11 cellular contexts compared by ENCODE assay signal in the genomic region with DNA sequence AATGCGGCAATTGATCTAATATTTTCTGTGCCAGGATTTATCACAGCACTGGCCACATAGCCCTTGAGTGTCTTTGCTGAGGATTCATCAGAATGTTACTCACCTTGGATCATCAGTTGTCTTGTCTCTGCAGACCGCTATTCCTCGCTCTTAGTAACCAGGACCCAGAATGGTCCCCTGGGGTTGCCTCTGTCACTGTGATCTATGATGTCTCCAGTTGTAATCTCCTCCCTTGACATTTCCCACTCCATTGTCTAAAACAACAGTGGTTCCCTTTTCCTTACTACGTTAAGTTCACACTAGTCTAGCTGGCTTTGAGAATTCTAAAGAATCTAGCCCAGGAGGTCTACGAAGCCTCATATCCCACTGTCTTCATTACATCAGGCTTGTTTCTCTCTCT.
A peak's percentile ranks its signal among the peaks of the same experiment; 100 is the strongest.
DNase-seq lines count a peak whose midpoint lies in the region; TF ChIP-seq lines count a peak whose summit lies in the region.
"Had no signal": no experiment of that assay in that cellular context is flagged by ENCODE, and none has a peak within 500 bp of the region (broad histone marks: within the 10 kb centered on the region; RNA-seq: fewer than 3 reads in every experiment).

No MANE protein-coding gene starts in this region.

- peaks cover 24% of the 10 kb centered on the region for H3K4me1 ChIP-seq in smooth muscle cell (ENCODE audit: low read depth)

- 52% methylated on average over 5 of the region's 5 CpGs for WGBS in smooth muscle cell (ENCODE audit: low lambda C conversion rate)

- peaks cover 48% of the 10 kb centered on the region for H3F3A ChIP-seq in smooth muscle cell (ENCODE audit: low read depth)

- no peaks in the 10 kb centered on the region for H3K9me3 Mint-ChIP-seq in activated T-helper 1 cell treated with anti-CD3 and anti-CD28 coated beads, Interleukin-12 subunit alpha, Interleukin-12 subunit beta, Interleukin-2, Interleukin-4 antibody, amounts not matched to agents 30 ng/mL and 10 ng/mL and 1 ng/mL, durations not matched to agents 14 hours and 24 hours and 36 hours
- H3K9me3 Mint-ChIP-seq in immature natural killer cell: no peaks in the 10 kb centered on the region

- no peak for TF ChIP-seq CTCF in smooth muscle cell (IDR thresholded peaks at IDR 0.05; ENCODE audit: borderline replicate concordance, insufficient read depth, poor library complexity, severe bottlenecking)

- H4K20me1 ChIP-seq in smooth muscle cell (ENCODE audit: low read depth): no peaks in the 10 kb centered on the region

- H3K4me1 Mint-ChIP-seq in activated T-helper 1 cell treated with anti-CD3 and anti-CD28 coated beads, Interleukin-12 subunit alpha, Interleukin-12 subunit beta, Interleukin-2, Interleukin-4 antibody, amounts not matched to agents 30 ng/mL and 10 ng/mL and 1 ng/mL, durations not matched to agents 14 hours and 24 hours and 36 hours (ENCODE audit: low read depth): peaks cover 51% of the 10 kb centered on the region
- peaks cover 21 to 27% of the 10 kb centered on the region in 2 donors for H3K4me1 Mint-ChIP-seq in immature natural killer cell

- H3K79me2 ChIP-seq in smooth muscle cell (ENCODE audit: low read depth): no peaks in the 10 kb centered on the region

- no peaks in the 10 kb centered on the region for H3K27me3 ChIP-seq in smooth muscle cell (ENCODE audit: low read depth)

- peak overlapping the region; percentile 100 for H3K27ac ChIP-seq in smooth muscle cell (ENCODE audit: low read depth)
- H3K27ac ChIP-seq: 22Rv1 had no signal

- intact Hi-C loops in activated T-helper 1 cell treated with anti-CD3 and anti-CD28 coated beads, Interleukin-12 subunit alpha, Interleukin-12 subunit beta, Interleukin-2, Interleukin-4 antibody, amounts not matched to agents 30 ng/mL and 10 ng/mL and 1 ng/mL, durations not matched to agents 14 hours and 24 hours and 36 hours (cut with micrococcal nuclease): loop anchor here (1.0 to 5.0 kb wide), 6 partner anchors 59 to 509 kb away; a partner anchor contains a TSS

- no peak overlapping the region for H3K4me3 Mint-ChIP-seq in activated T-helper 1 cell treated with anti-CD3 and anti-CD28 coated beads, Interleukin-12 subunit alpha, Interleukin-12 subunit beta, Interleukin-2, Interleukin-4 antibody, amounts not matched to agents 30 ng/mL and 10 ng/mL and 1 ng/mL, durations not matched to agents 14 hours and 24 hours and 36 hours
- H3K4me3 Mint-ChIP-seq in immature natural killer cell: peak overlapping the region in 2 of 5 donors; percentile 1 to 8

- H3K4me2 ChIP-seq in smooth muscle cell: peak overlapping the region; percentile 48

- no peaks in the 10 kb centered on the region for H3K36me3 ChIP-seq in smooth muscle cell (ENCODE audit: low read depth)

- H3K27me3 Mint-ChIP-seq in activated T-helper 1 cell treated with anti-CD3 and anti-CD28 coated beads, Interleukin-12 subunit alpha, Interleukin-12 subunit beta, Interleukin-2, Interleukin-4 antibody, amounts not matched to agents 30 ng/mL and 10 ng/mL and 1 ng/mL, durations not matched to agents 14 hours and 24 hours and 36 hours (ENCODE audit: insufficient read depth): peaks cover 54% of the 10 kb centered on the region
- H3K27me3 Mint-ChIP-seq in immature natural killer cell (ENCODE audit: low read depth in 3 of 3): peaks cover 20 to 42% (median 30%) of the 10 kb centered on the region in 3 donors

- no peaks in the 10 kb centered on the region for H3K9me3 ChIP-seq in smooth muscle cell (replicated peaks; ENCODE audit: low read depth)

- no peaks in the 10 kb centered on the region for H3K36me3 Mint-ChIP-seq in activated T-helper 1 cell treated with anti-CD3 and anti-CD28 coated beads, Interleukin-12 subunit alpha, Interleukin-12 subunit beta, Interleukin-2, Interleukin-4 antibody, amounts not matched to agents 30 ng/mL and 10 ng/mL and 1 ng/mL, durations not matched to agents 14 hours and 24 hours and 36 hours (ENCODE audit: low read depth)
- H3K36me3 Mint-ChIP-seq in immature natural killer cell: peaks cover 0 to 4% (median 2%) of the 10 kb centered on the region in 3 donors

- H3K27ac Mint-ChIP-seq in activated T-helper 1 cell treated with anti-CD3 and anti-CD28 coated beads, Interleukin-12 subunit alpha, Interleukin-12 subunit beta, Interleukin-2, Interleukin-4 antibody, amounts not matched to agents 30 ng/mL and 10 ng/mL and 1 ng/mL, durations not matched to agents 14 hours and 24 hours and 36 hours: peak overlapping the region; percentile 15
- peak overlapping the region in 5 of 6 donors; percentile 14 to 85 (median 50) for H3K27ac Mint-ChIP-seq in immature natural killer cell

- H3K4me3 ChIP-seq in smooth muscle cell: no peak overlapping the region

- H3K9ac ChIP-seq in smooth muscle cell (ENCODE audit: low read depth): peak overlapping the region; percentile 75

- DNase-seq in NCI-H82 (lab: John Stamatoyannopoulos, UW) (peak; percentile 26), NCI-H82 treated with DMSO at 0.1 percent for 48 hours (lab: John Stamatoyannopoulos, UW; ENCODE audit: unreplicated experiment) (no peak), immature natural killer cell (no peak), smooth muscle cell (lab: John Stamatoyannopoulos, UW; ENCODE audit: unreplicated experiment) (no peak), medulla oblongata (ENCODE audit: extremely low spot score) (no peak), ecto neural progenitor cell (ENCODE audit: low spot score) (no peak)
- DNase-seq in activated T-helper 1 cell treated with anti-CD3 and anti-CD28 coated beads, Interleukin-12 subunit alpha, Interleukin-12 subunit beta, Interleukin-2, Interleukin-4 antibody, amounts not matched to agents 30 ng/mL and 10 ng/mL and 1 ng/mL, durations not matched to agents 14 hours and 24 hours and 36 hours (ENCODE audit: low spot score): no peak
- DNase-seq in effector CD4-positive, alpha-beta T cell: no peak
- DNase-seq: activated CD4-positive, CD25-positive, alpha-beta regulatory T cell; DMS79 had no signal

- H2AFZ ChIP-seq in smooth muscle cell (ENCODE audit: low read depth): no peak overlapping the region
